ENCODE assay signal across 11 cellular contexts in genomic region chr1:226645279-226645976, GRCh38.
DNase-seq lines count a peak whose midpoint lies in the region; ATAC-seq and TF ChIP-seq lines count a peak whose summit lies in the region.
"Had no signal": no experiment of that assay in that cellular context is flagged by ENCODE, and none has a peak within 500 bp of the region (broad histone marks: within the 10 kb centered on the region; RNA-seq: fewer than 3 reads in every experiment).

No MANE protein-coding gene starts in this region.

- H3K27me3 Mint-ChIP-seq in activated CD8-positive, alpha-beta memory T cell treated with anti-CD3 and anti-CD28 coated beads, Interleukin-2, amount 10 ng/mL, durations not matched to agents 7 days and 5 days, result no peaks in the 10 kb centered on the region
- H3K27me3 Mint-ChIP-seq in activated T-helper 17 cell treated with anti-CD3 and anti-CD28 coated beads, Interleukin-2, amount 50 U/mL, for 72 hours, result no peaks in the 10 kb centered on the region

- H3K4me3 ChIP-seq in lower lobe of right lung, result no peak overlapping the region
- H3K4me3 ChIP-seq in stomach smooth muscle (ENCODE audit: low read length in 2 of 2), result peak overlapping the region in 1 of 2 donors; percentile 8
- H3K4me3 ChIP-seq: A549 had no signal

- ATAC-seq in activated CD8-positive, alpha-beta memory T cell treated with anti-CD3 and anti-CD28 coated beads, Interleukin-2, amount 10 ng/mL, durations not matched to agents 7 days and 5 days, result peak; percentile 23
- no peak for ATAC-seq in activated T-helper 17 cell treated with anti-CD3 and anti-CD28 coated beads, Interleukin-2, amount 50 U/mL, for 72 hours (replicated peaks)
- ATAC-seq in lower lobe of right lung (no peak), HG03378 (IDR thresholded peaks at IDR 0.05; ENCODE audit: unreplicated experiment) (no peak)
- ATAC-seq: A549 had no signal

- H3K4me1 ChIP-seq in lower lobe of right lung (peaks cover 33% of the 10 kb centered on the region), stomach smooth muscle (ENCODE audit: control insufficient read depth, insufficient read depth, low read length) (peaks cover 69% of the 10 kb centered on the region)
- H3K4me1 ChIP-seq: A549 had no signal

- intact Hi-C loops in lower lobe of right lung (cut with DNase I), result no loop called here

- H3K36me3 ChIP-seq in lower lobe of right lung, result peaks cover 61% of the 10 kb centered on the region
- peaks cover 34 to 44% of the 10 kb centered on the region in 2 donors for H3K36me3 ChIP-seq in stomach smooth muscle (ENCODE audit: control insufficient read depth in 2 of 2, insufficient read depth in 2 of 2, low read length in 2 of 2)

- H3K4me1 Mint-ChIP-seq in activated CD8-positive, alpha-beta memory T cell treated with anti-CD3 and anti-CD28 coated beads, Interleukin-2, amount 10 ng/mL, durations not matched to agents 7 days and 5 days, result peaks cover 50% of the 10 kb centered on the region
- H3K4me1 Mint-ChIP-seq in activated T-helper 17 cell treated with anti-CD3 and anti-CD28 coated beads, Interleukin-2, amount 50 U/mL, for 72 hours, result peaks cover 31% of the 10 kb centered on the region

- CTCF ChIA-PET in activated CD8-positive, alpha-beta memory T cell treated with anti-CD3 and anti-CD28 coated beads, Interleukin-2, amount 10 ng/mL, durations not matched to agents 7 days and 5 days (lab: Charles Lee), result interaction anchor here (1.2 to 1.9 kb wide), 5 partner anchors 12 to 184 kb away, joined by 3 to 8 read pairs (median 4); no protein-coding TSS in a partner anchor

- no peak for TF ChIP-seq CTCF in lower lobe of right lung (IDR thresholded peaks at IDR 0.05)

- H3K9me3 Mint-ChIP-seq in activated CD8-positive, alpha-beta memory T cell treated with anti-CD3 and anti-CD28 coated beads, Interleukin-2, amount 10 ng/mL, durations not matched to agents 7 days and 5 days (ENCODE audit: low read depth), result no peaks in the 10 kb centered on the region
- H3K9me3 Mint-ChIP-seq in activated T-helper 17 cell treated with anti-CD3 and anti-CD28 coated beads, Interleukin-2, amount 50 U/mL, for 72 hours, result no peaks in the 10 kb centered on the region

- H3K9me3 ChIP-seq in lower lobe of right lung, result no peaks in the 10 kb centered on the region
- no peaks in the 10 kb centered on the region for H3K9me3 ChIP-seq in stomach smooth muscle (ENCODE audit: control insufficient read depth in 2 of 2, low read length in 2 of 2)
- H3K9me3 ChIP-seq: A549 had no signal

- no peak overlapping the region for H3K27ac ChIP-seq in lower lobe of right lung
- H3K27ac ChIP-seq in stomach smooth muscle (ENCODE audit: low read length), result peak overlapping the region; percentile 70
- H3K27ac ChIP-seq: A549 had no signal

- H3K27me3 ChIP-seq in lower lobe of right lung (ENCODE audit: low read depth) (no peaks in the 10 kb centered on the region), stomach smooth muscle (ENCODE audit: control insufficient read depth in 1 of 2, insufficient read depth in 2 of 2, low read length in 2 of 2) (no peaks in the 10 kb centered on the region)

- peak overlapping the region; percentile 5 for H3K9ac ChIP-seq in stomach smooth muscle (ENCODE audit: low read length in 2 of 2)

- peak overlapping the region; percentile 70 for H3K27ac Mint-ChIP-seq in activated CD8-positive, alpha-beta memory T cell treated with anti-CD3 and anti-CD28 coated beads, Interleukin-2, amount 10 ng/mL, durations not matched to agents 7 days and 5 days
- H3K27ac Mint-ChIP-seq in activated T-helper 17 cell treated with anti-CD3 and anti-CD28 coated beads, Interleukin-2, amount 50 U/mL, for 72 hours, result peak overlapping the region; percentile 80

- DNase-seq in activated CD8-positive, alpha-beta memory T cell treated with anti-CD3 and anti-CD28 coated beads, Interleukin-2, amount 10 ng/mL, durations not matched to agents 7 days and 5 days, result no peak
- no peak for DNase-seq in activated CD8-positive, alpha-beta memory T cell treated with anti-CD3 and anti-CD28 coated beads for 24 hours
- DNase-seq in lower lobe of right lung (peak; percentile 38), COLO829 (ENCODE audit: low spot score) (no peak), DMS 273 (lab: John Stamatoyannopoulos, UW; ENCODE audit: unreplicated experiment) (no peak)
- DNase-seq: DND-41, SHP77 had no signal

- peaks cover 25% of the 10 kb centered on the region for H3K36me3 Mint-ChIP-seq in activated CD8-positive, alpha-beta memory T cell treated with anti-CD3 and anti-CD28 coated beads, Interleukin-2, amount 10 ng/mL, durations not matched to agents 7 days and 5 days
- H3K36me3 Mint-ChIP-seq in activated T-helper 17 cell treated with anti-CD3 and anti-CD28 coated beads, Interleukin-2, amount 50 U/mL, for 72 hours (ENCODE audit: low read depth), result peaks cover 85% of the 10 kb centered on the region

- no peak overlapping the region for H3K4me3 Mint-ChIP-seq in activated CD8-positive, alpha-beta memory T cell treated with anti-CD3 and anti-CD28 coated beads, Interleukin-2, amount 10 ng/mL, durations not matched to agents 7 days and 5 days
- H3K4me3 Mint-ChIP-seq in activated T-helper 17 cell treated with anti-CD3 and anti-CD28 coated beads, Interleukin-2, amount 50 U/mL, for 72 hours, result peak overlapping the region; percentile 84
